8 cellular contexts compared by ENCODE assay signal in the genomic region with DNA sequence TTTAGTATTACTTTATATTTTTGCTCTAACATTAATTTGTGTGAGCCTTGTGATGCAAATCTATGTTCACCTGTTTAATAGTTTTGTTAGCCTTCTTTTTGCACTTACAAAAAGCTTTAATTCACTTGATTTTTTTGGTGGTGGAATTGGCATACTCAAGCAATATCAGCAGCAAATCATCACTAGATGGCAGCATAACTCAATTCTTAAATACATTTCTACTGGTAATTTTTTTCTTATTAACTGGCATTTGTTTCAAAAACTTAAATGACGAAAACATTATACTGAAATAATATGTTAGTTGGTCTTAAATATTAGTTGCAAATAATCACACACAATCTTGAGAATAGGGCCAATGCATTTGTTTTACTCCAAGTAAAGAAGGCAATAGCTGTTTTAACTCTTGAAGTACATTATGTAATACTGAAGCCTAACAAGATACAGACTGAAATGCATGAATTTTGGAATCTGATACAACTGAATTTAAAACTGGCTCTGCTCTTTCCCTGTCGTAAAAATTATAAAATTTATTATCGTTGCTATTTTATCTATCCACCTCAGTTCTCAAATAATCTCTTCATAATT.
DNase-seq lines count a peak whose midpoint lies in the region; ATAC-seq and TF ChIP-seq lines count a peak whose summit lies in the region.

No MANE protein-coding gene starts in this region.

- H2AK5ac ChIP-seq in mesenchymal stem cell (ENCODE audit: low read length, severe bottlenecking): no peak overlapping the region

- H3K27ac ChIP-seq in CD4-positive, alpha-beta T cell (ENCODE audit: low read depth, low read length): no peak overlapping the region
- H3K27ac ChIP-seq in breast epithelium (no peak overlapping the region), mesenchymal stem cell (ENCODE audit: low read length, poor library complexity, severe bottlenecking) (no peak overlapping the region)

- no peak for ATAC-seq in CD4-positive, alpha-beta T cell (ENCODE audit: poor library complexity)
- ATAC-seq in GM21737 (IDR thresholded peaks at IDR 0.05; ENCODE audit: unreplicated experiment) (no peak), HG02623 (IDR thresholded peaks at IDR 0.05; ENCODE audit: unreplicated experiment) (no peak)

- H3K4me3 ChIP-seq in breast epithelium (no peak overlapping the region), mesenchymal stem cell (ENCODE audit: insufficient read depth in 1 of 2, low read depth in 1 of 2, low read length in 2 of 2) (no peak overlapping the region)

- 50% methylated on average over 1 of the region's 3 CpGs for WGBS in mesenchymal stem cell

- H3K4me2 ChIP-seq in mesenchymal stem cell (ENCODE audit: low read length, poor library complexity, severe bottlenecking): no peak overlapping the region

- TF ChIP-seq CTCF in CD4-positive, alpha-beta T cell (IDR thresholded peaks at IDR 0.05): peak; percentile 49
- TF ChIP-seq CTCF in breast epithelium (IDR thresholded peaks at IDR 0.05): peak in 2 of 3 donors; percentile 25 to 37

- CTCF ChIA-PET in CD4-positive, alpha-beta T cell (lab: Charles Lee): no interaction called here

- H2BK5ac ChIP-seq in mesenchymal stem cell (ENCODE audit: low read depth, low read length, poor library complexity, severe bottlenecking): no peak overlapping the region

- no peak overlapping the region for H4K91ac ChIP-seq in mesenchymal stem cell (ENCODE audit: low read length)

- H3K36me3 ChIP-seq in breast epithelium: no peaks in the 10 kb centered on the region
- H3K36me3 ChIP-seq in mesenchymal stem cell (ENCODE audit: control insufficient read depth in 1 of 2, insufficient read depth in 2 of 2, low read depth in 1 of 2, low read length in 2 of 2): no peaks in the 10 kb centered on the region

- no peak for TF ChIP-seq POLR2A in breast epithelium (IDR thresholded peaks at IDR 0.05)

- no peaks in the 10 kb centered on the region for H3K9me3 ChIP-seq in CD4-positive, alpha-beta T cell (ENCODE audit: control insufficient read depth, low read length)
- H3K9me3 ChIP-seq in breast epithelium: no peaks in the 10 kb centered on the region
- no peaks in the 10 kb centered on the region for H3K9me3 ChIP-seq in mesenchymal stem cell (ENCODE audit: control insufficient read depth, low read length)

- intact Hi-C loops in CD4-positive, alpha-beta T cell (cut with DNase I, micrococcal nuclease): loop anchor here (5.0 to 10.0 kb wide), 2 partner anchors 1348 to 1896 kb away; no protein-coding TSS in a partner anchor
- intact Hi-C loops in breast epithelium (cut with DNase I; ENCODE audit: low total_unique reads): no loop called here

- peak overlapping the region; percentile 39 for H3K9ac ChIP-seq in mesenchymal stem cell (ENCODE audit: low read length)

- H2BK15ac ChIP-seq in mesenchymal stem cell (ENCODE audit: low read depth, poor library complexity, severe bottlenecking): no peak overlapping the region

- no peak overlapping the region for H3K23ac ChIP-seq in mesenchymal stem cell (ENCODE audit: low read length in 2 of 2)

- POLR2A ChIA-PET in CD4-positive, alpha-beta T cell (lab: Charles Lee): no interaction called here

- DNase-seq in CD4-positive, alpha-beta T cell: no peak
- DNase-seq in HCEC 1CT (peak; percentile 45), NCI-H2227 (lab: John Stamatoyannopoulos, UW; ENCODE audit: unreplicated experiment) (peak; percentile 24), breast epithelium (ENCODE audit: low spot score in 2 of 2) (no peak), mesenchymal stem cell (peak; percentile 51)
- no peak for DNase-seq in stimulated activated naive CD4-positive, alpha-beta T cell treated with Interleukin-2 at 50 U/mL for 16 hours (lab: John Stamatoyannopoulos, UW)

- no peak overlapping the region for H3K4me3 Mint-ChIP-seq in CD4-positive, alpha-beta T cell

- no peaks in the 10 kb centered on the region for H3K36me3 Mint-ChIP-seq in CD4-positive, alpha-beta T cell (ENCODE audit: low read depth)

- no peaks in the 10 kb centered on the region for H3K4me1 ChIP-seq in breast epithelium
- H3K4me1 ChIP-seq in mesenchymal stem cell (ENCODE audit: control insufficient read depth, insufficient read depth, low read depth, low read length): no peaks in the 10 kb centered on the region

- no peaks in the 10 kb centered on the region for H3K4me1 Mint-ChIP-seq in CD4-positive, alpha-beta T cell (ENCODE audit: low read depth)

- no peak overlapping the region for H3K14ac ChIP-seq in mesenchymal stem cell (ENCODE audit: low read length in 2 of 2)

- H2BK12ac ChIP-seq in mesenchymal stem cell (ENCODE audit: low read length in 2 of 2): no peak overlapping the region

- no peak overlapping the region for H2AFZ ChIP-seq in mesenchymal stem cell (ENCODE audit: low read depth, low read length)

- no peaks in the 10 kb centered on the region for H3K9me3 Mint-ChIP-seq in CD4-positive, alpha-beta T cell

- H3K27me3 ChIP-seq in CD4-positive, alpha-beta T cell (ENCODE audit: control insufficient read depth, insufficient read depth, low read length): no peaks in the 10 kb centered on the region
- H3K27me3 ChIP-seq in breast epithelium: no peaks in the 10 kb centered on the region
- H3K27me3 ChIP-seq in mesenchymal stem cell (ENCODE audit: control insufficient read depth in 1 of 2, insufficient read depth in 1 of 2, low read length in 2 of 2): peaks cover 0 to 4% of the 10 kb centered on the region in 2 experiments

- no peak overlapping the region for H2BK120ac ChIP-seq in mesenchymal stem cell (ENCODE audit: low read depth, low read length)

- no peak overlapping the region for H3K4ac ChIP-seq in mesenchymal stem cell (ENCODE audit: low read depth in 1 of 2, low read length in 2 of 2)

- H3K18ac ChIP-seq in mesenchymal stem cell (ENCODE audit: low read depth in 1 of 2, low read length in 2 of 2): no peak overlapping the region

- H3K79me1 ChIP-seq in mesenchymal stem cell (replicated peaks; ENCODE audit: low read length, poor library complexity, severe bottlenecking): no peaks in the 10 kb centered on the region

- H3K27me3 Mint-ChIP-seq in CD4-positive, alpha-beta T cell: no peaks in the 10 kb centered on the region

- H4K8ac ChIP-seq in mesenchymal stem cell (ENCODE audit: low read length): no peak overlapping the region

- no peak overlapping the region for H3K27ac Mint-ChIP-seq in CD4-positive, alpha-beta T cell

Comparison
In these comparisons a context has a peak if more than half of its experiments do, and no peak if none do; other contexts are left out.
1. DNase-seq: peak in HCEC 1CT (single experiment), NCI-H2227 (single experiment) and mesenchymal stem cell (single experiment); none in CD4-positive, alpha-beta T cell (0 of 10), breast epithelium (0 of 2) and stimulated activated naive CD4-positive, alpha-beta T cell treated with Interleukin-2 at 50 U/mL for 16 hours (single experiment).